24 cellular contexts compared by ENCODE assay signal in genomic region chrX:16213970-16214369, GRCh38. TPM values are rescaled to one million over a fixed set of nuclear protein-coding genes. Genes with fewer than 3 reads are reported as not detected.
A peak's percentile ranks its signal among the peaks of the same experiment; 100 is the strongest.
DNase-seq lines count a peak whose midpoint lies in the region; ATAC-seq, FAIRE-seq and TF ChIP-seq lines count a peak whose summit lies in the region.
"Had no signal": no experiment of that assay in that cellular context is flagged by ENCODE, and none has a peak within 500 bp of the region (broad histone marks: within the 10 kb centered on the region; RNA-seq: fewer than 3 reads in every experiment).

No MANE protein-coding gene starts in this region.

- no peak overlapping the region for H3K27ac ChIP-seq in A549
- H3K27ac ChIP-seq in GM23338 (ENCODE audit: low read depth): no peak overlapping the region
- H3K27ac ChIP-seq in H1 (ENCODE audit: low read depth, low read length): no peak overlapping the region
- no peak overlapping the region for H3K27ac ChIP-seq in heart left ventricle
- H3K27ac ChIP-seq: 22Rv1, HL-60, PC-9 had no signal

- TF ChIP-seq EP300 in A549 (IDR thresholded peaks at IDR 0.05) (no peak), H1 (IDR thresholded peaks at IDR 0.05; ENCODE audit: borderline replicate concordance in 1 of 2, low read depth in 2 of 2, low read length in 2 of 2) (no peak)

- H3K79me2 ChIP-seq in GM23338 (replicated peaks; ENCODE audit: insufficient read depth) (no peaks in the 10 kb centered on the region), H1 (ENCODE audit: control insufficient read depth in 1 of 2, insufficient read depth in 2 of 2, low read length in 2 of 2) (no peaks in the 10 kb centered on the region)

- H3K4me1 ChIP-seq in A549: peaks cover 5% of the 10 kb centered on the region; the same call in 1 of the 3 replicates
- H3K4me1 ChIP-seq in GM23338 (ENCODE audit: insufficient read depth): peaks cover 28% of the 10 kb centered on the region
- peaks cover 2 to 16% (median 4%) of the 10 kb centered on the region in 4 experiments; a peak in 5 of 7 replicates for H3K4me1 ChIP-seq in H1 (replicated peaks in 1 of 4; ENCODE audit: control insufficient read depth in 3 of 4, insufficient read depth in 4 of 4, low read length in 3 of 4)
- H3K4me1 ChIP-seq in heart left ventricle: no peaks in the 10 kb centered on the region

- H2BK120ac ChIP-seq in H1 (replicated peaks; ENCODE audit: low read depth, low read length): peak overlapping the region; percentile 92

- H4K5ac ChIP-seq in H1 (ENCODE audit: insufficient read length, low read depth, low read length): peak overlapping the region; percentile 24

- no peak overlapping the region; the same call in 1 of the 2 replicates for H3K18ac ChIP-seq in H1 (ENCODE audit: extremely low read depth, low read length)

- TF ChIP-seq RAD21 in A549 (conservative IDR thresholded peaks at IDR 0.05 in 1 of 2, IDR thresholded peaks at IDR 0.05 in 1 of 2) (no peak), H1 (IDR thresholded peaks at IDR 0.05 in 1 of 2, conservative IDR thresholded peaks at IDR 0.05 in 1 of 2; ENCODE audit: low read depth in 2 of 2, low read length in 2 of 2) (no peak)

- H3K4me1 Mint-ChIP-seq in GM23338: peaks cover 29% of the 10 kb centered on the region
- H3K4me1 Mint-ChIP-seq: B cell, CD14-positive monocyte had no signal

- H3K9me2 ChIP-seq in GM23338 (ENCODE audit: insufficient read depth): no peaks in the 10 kb centered on the region

- no peak overlapping the region for H3K4me3 Mint-ChIP-seq in GM23338
- H3K4me3 Mint-ChIP-seq: B cell, CD14-positive monocyte had no signal

- no peak overlapping the region for H2BK15ac ChIP-seq in H1 (ENCODE audit: low read length)

- peak overlapping the region; percentile 57; the same call in 1 of the 2 replicates for H3K27ac Mint-ChIP-seq in GM23338
- H3K27ac Mint-ChIP-seq: B cell, CD14-positive monocyte had no signal

- no peak overlapping the region for H3K4me2 ChIP-seq in A549
- no peak overlapping the region for H3K4me2 ChIP-seq in GM23338
- no peak overlapping the region for H3K4me2 ChIP-seq in H1 (ENCODE audit: insufficient read depth in 1 of 2, low read depth in 2 of 2, low read length in 2 of 2)
- H3K4me2 ChIP-seq: PC-9 had no signal

- H4K91ac ChIP-seq in H1 (replicated peaks; ENCODE audit: insufficient read length, low read length): no peak overlapping the region

- TF ChIP-seq POLR2A in A549 (IDR thresholded peaks at IDR 0.05; ENCODE audit: low read length): no peak
- no peak for TF ChIP-seq POLR2A in H1 (IDR thresholded peaks at IDR 0.05; ENCODE audit: control extremely low read depth in 1 of 2, low read depth in 2 of 2, low read length in 2 of 2)
- TF ChIP-seq POLR2A in heart left ventricle (IDR thresholded peaks at IDR 0.05): no peak

- no peak overlapping the region for H3K9ac ChIP-seq in H1 (replicated peaks in 1 of 4; ENCODE audit: extremely low read depth in 1 of 4, low read depth in 3 of 4, low read length in 3 of 4)

- H2BK12ac ChIP-seq in H1 (ENCODE audit: low read depth, low read length): no peak overlapping the region

- H3K4me3 ChIP-seq in A549 (no peak overlapping the region), GM23338 (no peak overlapping the region), H1 (ENCODE audit: extremely low read depth in 1 of 4, insufficient read depth in 2 of 4, low read depth in 3 of 4, low read length in 4 of 4) (no peak overlapping the region), heart left ventricle (no peak overlapping the region)
- H3K4me3 ChIP-seq: PC-9 had no signal

- H3K27me3 ChIP-seq in GM23338 (ENCODE audit: insufficient read depth) (no peaks in the 10 kb centered on the region), H1 (replicated peaks in 1 of 4; ENCODE audit: control insufficient read depth in 3 of 4, extremely low read depth in 1 of 4, insufficient read depth in 3 of 4, low read length in 3 of 4) (no peaks in the 10 kb centered on the region), heart left ventricle (peaks cover 0 to 3% (median 0%) of the 10 kb centered on the region in 9 donors)

- FAIRE-seq in A549 (lab: Jason Lieb, UNC): peak; percentile 18
- FAIRE-seq in H1 (lab: Jason Lieb, UNC): no peak

- H4K8ac ChIP-seq in H1 (ENCODE audit: extremely low read depth, insufficient read depth, low read length): no peak overlapping the region

- no peaks in the 10 kb centered on the region for H3K9me3 ChIP-seq in A549
- no peaks in the 10 kb centered on the region for H3K9me3 ChIP-seq in H1 (ENCODE audit: insufficient read depth in 2 of 2, low read depth in 1 of 2, low read length in 1 of 2)
- no peaks in the 10 kb centered on the region for H3K9me3 ChIP-seq in heart left ventricle

- H3K56ac ChIP-seq in H1 (replicated peaks; ENCODE audit: insufficient read length, low read depth, low read length): no peak overlapping the region

- intact Hi-C loops in heart left ventricle (cut with DNase I): no loop called here

- 20% methylated on average over 2 of the region's 2 CpGs for WGBS in A549 (ENCODE audit: missing lambda C conversion rate)
- WGBS in H1 (ENCODE audit: extremely low coverage in 1 of 2, insufficient coverage in 1 of 2, insufficient read length in 1 of 2, insufficient replicate concordance in 2 of 2, low coverage in 1 of 2, low lambda C conversion rate in 2 of 2, missing lambda C conversion rate in 1 of 2), 2 experiments: 75% methylated on average over 1 of the region's 2 CpGs; no CpG with 5 or more reads in 1 of the 2 experiments
- 36 to 47% (median 40%) methylated on average over 2 of the region's 2 CpGs for WGBS in heart left ventricle, 4 donors

- no peak overlapping the region for H2BK20ac ChIP-seq in H1 (ENCODE audit: low read length)

- no peaks in the 10 kb centered on the region for H3F3A ChIP-seq in GM23338 (replicated peaks; ENCODE audit: low read depth)

- no peak overlapping the region for H2BK5ac ChIP-seq in H1 (ENCODE audit: low read depth, low read length)

- POLR2A ChIA-PET in A549 (lab: Yijun Ruan, JAX): no interaction called here
- POLR2A ChIA-PET in H1 (lab: Charles Lee; ENCODE audit: partially characterized antibody): no interaction called here

- ATAC-seq in A549 (no peak), GM23338 (no peak), HG03354 (IDR thresholded peaks at IDR 0.05; ENCODE audit: poor library complexity, severe bottlenecking, unreplicated experiment) (no peak), heart left ventricle (no peak)

- no peak overlapping the region for H3K14ac ChIP-seq in H1 (ENCODE audit: insufficient read length)

- CTCF ChIA-PET in A549 (lab: Yijun Ruan, JAX) (interaction anchor here (1.4 kb wide), 1 partner anchor 283 kb away, joined by 3 read pairs; no protein-coding TSS in a partner anchor), H1 (lab: Charles Lee; ENCODE audit: partially characterized antibody) (interaction anchor here (1.1 to 2.4 kb wide), 2 partner anchors 75 to 284 kb away, joined by 3 to 6 read pairs; no protein-coding TSS in a partner anchor)

- no peak overlapping the region for H3K23ac ChIP-seq in H1 (ENCODE audit: insufficient read length)

- no peak overlapping the region for H2AK5ac ChIP-seq in H1 (ENCODE audit: low read depth, low read length)

- no peaks in the 10 kb centered on the region for H3K9me3 Mint-ChIP-seq in GM23338

- DNase-seq in A549 (ENCODE audit: low read depth in 1 of 2, low spot score in 1 of 2) (no peak), GM23338 (ENCODE audit: low spot score) (no peak), H1 (ENCODE audit: low read depth in 1 of 2, low spot score in 2 of 2) (no peak), left kidney (ENCODE audit: low read depth, low spot score) (peak; percentile 7), heart left ventricle (no peak), dermis blood vessel endothelial cell (no peak), 8988T (no peak)
- DNase-seq: DMS79, KG1, NCI-H1105 treated with DMSO at 0.1 percent for 48 hours, NCI-H2029 treated with DMSO at 0.1 percent for 48 hours, NCI-H226, NCI-H510A treated with DMSO at 0.1 percent for 48 hours, NCI-H748 treated with DMSO at 0.1 percent for 48 hours, PC-9, RPMI8226, SHP77 had no signal

- no peaks in the 10 kb centered on the region; the same call in 2 of the 3 replicates for H3K36me3 Mint-ChIP-seq in GM23338 (ENCODE audit: low read depth)
- H3K36me3 Mint-ChIP-seq: CD14-positive monocyte had no signal

- H3K36me3 ChIP-seq in GM23338 (ENCODE audit: insufficient read depth) (no peaks in the 10 kb centered on the region), H1 (ENCODE audit: control insufficient read depth in 2 of 4, insufficient read depth in 4 of 4, low read length in 3 of 4) (no peaks in the 10 kb centered on the region), heart left ventricle (no peaks in the 10 kb centered on the region)

- no peak overlapping the region for H3K4ac ChIP-seq in H1 (replicated peaks; ENCODE audit: insufficient read length, low read depth, low read length)

- H4K20me1 ChIP-seq in GM23338 (replicated peaks; ENCODE audit: insufficient read depth): no peaks in the 10 kb centered on the region
- H4K20me1 ChIP-seq in H1 (replicated peaks in 1 of 2; ENCODE audit: control insufficient read depth in 1 of 2, insufficient read depth in 2 of 2, low read length in 2 of 2): no peaks in the 10 kb centered on the region

- no peaks in the 10 kb centered on the region for H3K79me1 ChIP-seq in H1 (ENCODE audit: low read depth, low read length)

- no peaks in the 10 kb centered on the region for H3K23me2 ChIP-seq in H1 (ENCODE audit: low read depth, low read length)

- H2AFZ ChIP-seq in GM23338 (no peak overlapping the region), H1 (ENCODE audit: low read length) (no peak overlapping the region)
- H2AFZ ChIP-seq: PC-9 had no signal

- no peak for TF ChIP-seq CTCF in A549 (IDR thresholded peaks at IDR 0.05)
- no peak for TF ChIP-seq CTCF in GM23338 (conservative IDR thresholded peaks at IDR 0.05; ENCODE audit: low read depth in 2 of 2)
- TF ChIP-seq CTCF in H1 (IDR thresholded peaks at IDR 0.05; ENCODE audit: control extremely low read depth in 1 of 3, insufficient read depth in 1 of 3, low read depth in 1 of 3, low read length in 3 of 3): no peak
- no peak for TF ChIP-seq CTCF in heart left ventricle (IDR thresholded peaks at IDR 0.05)

- peaks cover 3% of the 10 kb centered on the region for H3K27me3 Mint-ChIP-seq in GM23338 (ENCODE audit: insufficient read depth, low read depth, poor library complexity)
- H3K27me3 Mint-ChIP-seq: B cell had no signal

RNA-seq across cellular contexts. Expression of gene MAGEB17, which starts 46.7 kb away (rescaled TPM):
- polyA plus RNA-seq in A549 (2011; rRNA removed) (not detected in 2 replicates), A549 (2017; fragmentation: RNase III; extraction: RNeasy Plus Mini Kit Qiagen cat#74134 plus additional on column Dnase treatment) (not detected in 3 replicates), GM23338 (2016; fragmentation: Nextera tagmentation; extraction: Ambion mirVana) (0.42 and 0.56 TPM in 2 replicates), H1 (2011; rRNA removed) (0.48 and 0.53 TPM in 2 replicates), heart left ventricle (under 1 TPM; 0.14 to 0.15 TPM)
- polyA plus RNA-seq in A549 (2012; cell fraction: cytosol; rRNA removed): not detected in 2 replicates
- 0.06 TPM in 1 of 2 replicates, not detected in the other for polyA plus RNA-seq in A549 (2012; cell fraction: nucleus; rRNA removed)
- polyA minus RNA-seq in A549 (2011; rRNA and poly(A)+ RNA removed): not detected in 2 replicates
- 0.14 and 2.2 TPM in 2 replicates for total RNA-seq in GM23338 (2014; rRNA removed; shearing (Covaris generic))
- total RNA-seq in H1 (2021; fragmentation: NEBNext Ultra II Directional; extraction: Animal tissue kit (Norgen Biotek cat#: 25700)): 1.1 TPM in 1 of 2 replicates, not detected in the other
- polyA plus RNA-seq in H1 (2011; cell fraction: cytosol; rRNA removed): 0.89 TPM
- polyA plus RNA-seq in H1 (2011; cell fraction: nucleus; rRNA removed): 2.1 TPM
- polyA plus RNA-seq in H1 (2012, experiment 1 of 2): 0.94 to 1.8 TPM (median 1.3 TPM) in 4 replicates
- polyA plus RNA-seq in H1 (2012, experiment 2 of 2): not detected
- polyA plus RNA-seq in H1 (2013, experiment 1 of 2): 1.6 TPM
- polyA plus RNA-seq in H1 (2013, experiment 2 of 2): 1.1 TPM
- polyA minus RNA-seq in H1 (2011; rRNA and poly(A)+ RNA removed): 0.17 and 0.41 TPM in 2 replicates
- not detected for polyA minus RNA-seq in H1 (2011; cell fraction: cytosol; rRNA and poly(A)+ RNA removed)
- 0.60 TPM for polyA minus RNA-seq in H1 (2011; cell fraction: nucleus; rRNA and poly(A)+ RNA removed)
- total RNA-seq in heart left ventricle (under 1 TPM in 1 of 9 donors, not detected in 8; 0.19 TPM), dermis blood vessel endothelial cell (not detected in 2 replicates)
- total RNA-seq: B cell, H4, HT-29, PC-9 had no signal
- polyA plus RNA-seq: CD14-positive monocyte had no signal
